25 cellular contexts compared by ENCODE assay signal in the genomic region with DNA sequence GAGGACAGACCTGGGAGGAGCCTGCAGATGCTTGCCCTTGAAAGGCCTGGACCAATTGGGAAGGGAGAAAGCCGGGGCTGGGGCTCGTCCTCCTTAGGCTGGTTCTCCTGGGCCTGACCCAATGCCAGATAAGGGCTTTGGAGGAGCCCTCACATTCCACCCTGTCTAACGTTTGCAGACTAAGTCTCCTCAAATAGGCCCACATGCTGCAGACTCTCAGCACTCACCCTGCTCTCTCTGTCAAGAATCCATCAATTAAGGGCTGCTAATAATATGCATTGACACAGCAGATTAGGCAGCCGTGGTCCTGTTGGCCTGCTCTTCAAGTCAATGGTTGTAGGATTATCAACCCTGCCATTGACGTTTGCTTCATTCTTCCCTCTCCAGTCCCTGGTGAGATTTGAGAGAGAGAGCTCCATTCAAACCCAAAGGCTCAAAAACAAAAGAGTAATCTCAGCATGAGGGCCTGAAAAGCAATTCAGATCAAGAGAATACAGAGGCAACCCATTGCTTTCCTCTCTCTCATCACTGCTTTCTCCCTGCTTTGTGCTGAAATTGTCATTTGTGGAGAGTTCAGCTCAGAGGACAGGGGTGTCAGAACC.
"Had no signal": no experiment of that assay in that cellular context is flagged by ENCODE, and none has a peak within 500 bp of the region (broad histone marks: within the 10 kb centered on the region; RNA-seq: fewer than 3 reads in every experiment).

No MANE protein-coding gene starts in this region.

- H3K36me3 Mint-ChIP-seq: activated naive CD4-positive, alpha-beta T cell treated with anti-CD3 and anti-CD28 coated beads, Interleukin-2, amount 50 U/mL, for 72 hours; naive B cell; stimulated activated naive B cell treated with anti-CD40 and anti-IgM and Interleukin-4, amounts not matched to agents 10 μg/mL and 1 μg/mL and 100 μg/mL, for 72 hours had no signal

- H3K4me1 Mint-ChIP-seq: naive B cell; stimulated activated naive B cell treated with anti-CD40 and anti-IgM and Interleukin-4, amounts not matched to agents 10 μg/mL and 1 μg/mL and 100 μg/mL, for 72 hours had no signal

- H3K9me3 ChIP-seq: colonic mucosa, thyroid gland, vagina had no signal

- H3K9me3 Mint-ChIP-seq: activated naive CD4-positive, alpha-beta T cell treated with anti-CD3 and anti-CD28 coated beads, Interleukin-2, amount 50 U/mL, for 72 hours; activated T-cell treated with anti-CD3 and anti-CD28 coated beads, Interleukin-2, amount 50 U/mL, for 72 hours; effector memory CD8-positive, alpha-beta T cell; stimulated activated naive B cell treated with anti-CD40 and anti-IgM and Interleukin-4, amounts not matched to agents 10 μg/mL and 1 μg/mL and 100 μg/mL, for 72 hours had no signal

- H3K36me3 ChIP-seq: colonic mucosa, heart right ventricle, stomach, thyroid gland, upper lobe of left lung, vagina had no signal

- ATAC-seq: activated naive CD4-positive, alpha-beta T cell treated with anti-CD3 and anti-CD28 coated beads, Interleukin-2, amount 50 U/mL, for 72 hours; activated T-cell treated with anti-CD3 and anti-CD28 coated beads, Interleukin-2, amount 50 U/mL, for 72 hours; effector memory CD8-positive, alpha-beta T cell; esophagus mucosa; heart right ventricle; left cardiac atrium; left ventricle myocardium superior; right cardiac atrium; stimulated activated naive B cell treated with anti-CD40 and anti-IgM and Interleukin-4, amounts not matched to agents 10 μg/mL and 1 μg/mL and 100 μg/mL, for 72 hours had no signal

- H3K27me3 ChIP-seq: colonic mucosa, thyroid gland, upper lobe of left lung, vagina had no signal

- H3K27ac Mint-ChIP-seq: activated T-cell treated with anti-CD3 and anti-CD28 coated beads, Interleukin-2, amount 50 U/mL, for 72 hours; effector memory CD8-positive, alpha-beta T cell; stimulated activated naive B cell treated with anti-CD40 and anti-IgM and Interleukin-4, amounts not matched to agents 10 μg/mL and 1 μg/mL and 100 μg/mL, for 72 hours had no signal

- DNase-seq: activated CD4-positive, alpha-beta T cell treated with anti-CD3 and anti-CD28 coated beads for 1 hour; activated naive CD4-positive, alpha-beta T cell; activated T-cell treated with anti-CD3 and anti-CD28 coated beads for 4 hours; activated T-cell treated with anti-CD3 and anti-CD28 coated beads, Interleukin-2, amount 50 U/mL, for 72 hours; anterior cingulate cortex; cerebellar nuclear complex; colonic mucosa; effector memory CD8-positive, alpha-beta T cell; foreskin fibroblast; heart right ventricle; left cardiac atrium; left ventricle myocardium superior; naive B cell; occipital lobe; stimulated activated CD4-positive, alpha-beta T cell treated with anti-CD3 and anti-CD28 coated beads, Interleukin-15, amount 100 ng/mL, for 24 hours; stimulated activated CD4-positive, alpha-beta T cell treated with anti-CD3 and anti-CD28 coated beads, Interleukin-2, amount 100 ng/mL, for 24 hours; stimulated activated naive B cell treated with anti-CD40 and anti-IgM and Interleukin-4, amounts not matched to agents 10 μg/mL and 1 μg/mL and 100 μg/mL, for 72 hours; stomach; T-helper 2 cell; thyroid gland; upper lobe of left lung had no signal

- H3K4me3 Mint-ChIP-seq: activated T-cell treated with anti-CD3 and anti-CD28 coated beads, Interleukin-2, amount 50 U/mL, for 72 hours; effector memory CD8-positive, alpha-beta T cell; stimulated activated naive B cell treated with anti-CD40 and anti-IgM and Interleukin-4, amounts not matched to agents 10 μg/mL and 1 μg/mL and 100 μg/mL, for 72 hours had no signal

- H3K27ac ChIP-seq: colonic mucosa, heart right ventricle, stomach, thyroid gland, upper lobe of left lung, vagina had no signal

- H3K4me1 ChIP-seq: colonic mucosa, heart right ventricle, stomach, thyroid gland, upper lobe of left lung, vagina had no signal

- H3K4me3 ChIP-seq: colonic mucosa, heart right ventricle, stomach, thyroid gland, upper lobe of left lung, vagina had no signal
